18 cellular contexts compared by ENCODE assay signal in the genomic region with DNA sequence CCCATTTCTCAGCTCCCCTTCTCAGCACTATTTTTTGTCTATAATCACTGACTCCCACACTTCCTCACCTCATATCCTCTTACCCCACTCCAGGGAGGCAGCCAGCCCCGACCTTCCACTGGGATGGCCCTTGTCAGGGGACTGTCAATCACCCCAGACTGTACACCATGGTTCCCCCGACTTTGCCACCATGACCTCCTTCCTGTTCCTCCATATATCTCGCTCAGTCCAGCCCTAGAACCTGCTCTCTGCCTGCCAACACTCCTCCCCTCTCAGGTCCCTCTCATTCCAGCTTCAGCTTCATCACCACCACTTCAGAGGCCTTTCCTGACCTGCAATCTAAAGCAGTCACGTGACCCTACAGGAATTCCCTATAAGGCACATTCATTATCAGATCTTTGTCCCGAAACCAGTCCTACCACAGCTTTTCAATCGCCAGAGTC. TPM values are rescaled to one million over a fixed set of nuclear protein-coding genes. Genes with fewer than 3 reads are reported as not detected.
DNase-seq lines count a peak whose midpoint lies in the region; ATAC-seq, FAIRE-seq and TF ChIP-seq lines count a peak whose summit lies in the region.
"Had no signal": no experiment of that assay in that cellular context is flagged by ENCODE, and none has a peak within 500 bp of the region (broad histone marks: within the 10 kb centered on the region; RNA-seq: fewer than 3 reads in every experiment).

No MANE protein-coding gene starts in this region.

- H3K27me3 Mint-ChIP-seq in activated CD4-positive, alpha-beta T cell treated with anti-CD3 and anti-CD28 coated beads for 36 hours = no peaks in the 10 kb centered on the region
- H3K27me3 Mint-ChIP-seq in T-helper 17 cell (no peaks in the 10 kb centered on the region), nephron progenitor cell (ENCODE audit: low read depth, poor library complexity) (peaks cover 2% of the 10 kb centered on the region)
- H3K27me3 Mint-ChIP-seq: CD4-positive, alpha-beta T cell; natural killer cell treated with Interleukin-12 subunit alpha and Interleukin-12 subunit beta and Interleukin-15 and Interleukin-18, amount 100 ng/mL, for 72 hours had no signal

- no peak for ATAC-seq in activated CD4-positive, alpha-beta T cell treated with anti-CD3 and anti-CD28 coated beads for 36 hours
- ATAC-seq in T-helper 17 cell = no peak
- no peak for ATAC-seq in GM21737 (IDR thresholded peaks at IDR 0.05; ENCODE audit: unreplicated experiment)
- ATAC-seq: A549; natural killer cell treated with Interleukin-12 subunit alpha and Interleukin-12 subunit beta and Interleukin-15 and Interleukin-18, amount 100 ng/mL, for 72 hours had no signal

- no peak for DNase-seq in activated CD4-positive, alpha-beta T cell treated with anti-CD3 and anti-CD28 coated beads for 36 hours
- no peak for DNase-seq in activated CD4-positive, alpha-beta T cell treated with anti-CD3 and anti-CD28 coated beads, Interleukin-2, amount 50 U/mL, for 1 hour
- DNase-seq in T-helper 17 cell = no peak
- DNase-seq in nephron progenitor cell = no peak
- DNase-seq in urothelium cell line (ENCODE audit: low spot score) = no peak
- DNase-seq: CD4-positive, alpha-beta T cell; central memory CD4-positive, alpha-beta T cell; foreskin melanocyte; NCI-H1092; NCI-H2107; PC-9 had no signal

- no peak for TF ChIP-seq CTCF in nephron progenitor cell (IDR thresholded peaks at IDR 0.05)

- H3K36me3 Mint-ChIP-seq in activated CD4-positive, alpha-beta T cell treated with anti-CD3 and anti-CD28 coated beads for 36 hours (ENCODE audit: low read depth) = peaks cover 39% of the 10 kb centered on the region
- H3K36me3 Mint-ChIP-seq in T-helper 17 cell (ENCODE audit: low read depth) (peaks cover 6% of the 10 kb centered on the region), nephron progenitor cell (ENCODE audit: low read depth) (peaks cover 52% of the 10 kb centered on the region)

- no peak for FAIRE-seq in urothelium cell line (lab: Jason Lieb, UNC)
- FAIRE-seq: A549, endometrium had no signal

- H3K9me3 Mint-ChIP-seq in activated CD4-positive, alpha-beta T cell treated with anti-CD3 and anti-CD28 coated beads for 36 hours (ENCODE audit: low read depth) = no peaks in the 10 kb centered on the region
- peaks cover 13% of the 10 kb centered on the region for H3K9me3 Mint-ChIP-seq in nephron progenitor cell
- H3K9me3 Mint-ChIP-seq: CD4-positive, alpha-beta T cell; natural killer cell treated with Interleukin-12 subunit alpha and Interleukin-12 subunit beta and Interleukin-15 and Interleukin-18, amount 100 ng/mL, for 72 hours had no signal

- no peak overlapping the region for H3K4me3 Mint-ChIP-seq in activated CD4-positive, alpha-beta T cell treated with anti-CD3 and anti-CD28 coated beads for 36 hours
- H3K4me3 Mint-ChIP-seq in T-helper 17 cell (peak overlapping the region; percentile 78), nephron progenitor cell (no peak overlapping the region)
- H3K4me3 Mint-ChIP-seq: CD4-positive, alpha-beta T cell; natural killer cell treated with Interleukin-12 subunit alpha and Interleukin-12 subunit beta and Interleukin-15 and Interleukin-18, amount 100 ng/mL, for 72 hours had no signal

- no peaks in the 10 kb centered on the region for H3K4me1 Mint-ChIP-seq in activated CD4-positive, alpha-beta T cell treated with anti-CD3 and anti-CD28 coated beads for 36 hours
- H3K4me1 Mint-ChIP-seq in T-helper 17 cell (peaks cover 12% of the 10 kb centered on the region), nephron progenitor cell (peaks cover 18% of the 10 kb centered on the region)

- CTCF ChIA-PET in activated CD4-positive, alpha-beta T cell treated with anti-CD3 and anti-CD28 coated beads for 36 hours (lab: Charles Lee) = interaction anchor here (1.0 to 3.6 kb wide), 3 partner anchors 11 to 112 kb away, joined by 3 to 74 read pairs (median 7); no protein-coding TSS in a partner anchor

- H3K9me3 ChIP-seq in T-helper 17 cell (ENCODE audit: control insufficient read depth, low read length, poor library complexity, severe bottlenecking) = no peaks in the 10 kb centered on the region
- H3K9me3 ChIP-seq: A549 had no signal

- POLR2A ChIA-PET in activated CD4-positive, alpha-beta T cell treated with anti-CD3 and anti-CD28 coated beads for 36 hours (lab: Charles Lee) = interaction anchor here (0.6 to 1.5 kb wide), 2 partner anchors 15 to 305 kb away, joined by 3 to 4 read pairs; no protein-coding TSS in a partner anchor

- intact Hi-C loops in activated CD4-positive, alpha-beta T cell treated with anti-CD3 and anti-CD28 coated beads for 36 hours (cut with DNase I, micrococcal nuclease) = no loop called here

- H3K27ac Mint-ChIP-seq in activated CD4-positive, alpha-beta T cell treated with anti-CD3 and anti-CD28 coated beads for 36 hours = peak overlapping the region; percentile 3
- H3K27ac Mint-ChIP-seq in T-helper 17 cell = peak overlapping the region; percentile 67
- H3K27ac Mint-ChIP-seq in nephron progenitor cell = peak overlapping the region; percentile 83
- H3K27ac Mint-ChIP-seq: CD4-positive, alpha-beta T cell; natural killer cell treated with Interleukin-12 subunit alpha and Interleukin-12 subunit beta and Interleukin-15 and Interleukin-18, amount 100 ng/mL, for 72 hours had no signal

RNA-seq across cellular contexts. Expression of a gene that starts 16.5 kb away (rescaled TPM):
- total RNA-seq in activated CD4-positive, alpha-beta T cell treated with anti-CD3 and anti-CD28 coated beads for 36 hours = 100 to 1,000 TPM; 148 to 197 TPM
- total RNA-seq in T-helper 17 cell = 10 to 100 TPM; 66.7 to 87.5 TPM

RNA-seq across cellular contexts. Expression of a gene that starts 22.5 kb away (rescaled TPM):
- total RNA-seq in activated CD4-positive, alpha-beta T cell treated with anti-CD3 and anti-CD28 coated beads for 36 hours = not detected
- not detected for total RNA-seq in T-helper 17 cell
- total RNA-seq: lung; natural killer cell treated with Interleukin-12 subunit alpha and Interleukin-12 subunit beta and Interleukin-15 and Interleukin-18, amount 100 ng/mL, for 72 hours; PC-9; renal cortical epithelial cell; temporal lobe had no signal

RNA-seq across cellular contexts. Expression of a gene that starts 24.1 kb away (rescaled TPM):
- 10 to 100 TPM; 80.3 to 89.1 TPM for total RNA-seq in activated CD4-positive, alpha-beta T cell treated with anti-CD3 and anti-CD28 coated beads for 36 hours
- 10 to 100 TPM; 42.8 to 52.7 TPM for total RNA-seq in T-helper 17 cell

RNA-seq across cellular contexts. Expression of a gene that starts 34.1 kb away (rescaled TPM):
- under 1 TPM; 0.11 to 0.18 TPM for total RNA-seq in activated CD4-positive, alpha-beta T cell treated with anti-CD3 and anti-CD28 coated beads for 36 hours
- 1 to 10 TPM in 1 of 2 donors, under 1 TPM in 1; 0.52 to 1.8 TPM for total RNA-seq in T-helper 17 cell
- total RNA-seq: PC-9, renal cortical epithelial cell had no signal

RNA-seq across cellular contexts. Expression of a gene that starts 34.4 kb away (rescaled TPM):
- total RNA-seq in activated CD4-positive, alpha-beta T cell treated with anti-CD3 and anti-CD28 coated beads for 36 hours = 1 to 10 TPM; 1.9 to 2.0 TPM
- total RNA-seq in T-helper 17 cell = not detected
- total RNA-seq: CD4-positive, alpha-beta T cell had no signal

Comparison
In these comparisons a context has a peak if more than half of its experiments do, and no peak if none do; other contexts are left out.
1. H3K27ac Mint-ChIP-seq: peak in every context shown above with its lines; median percentile 83 in nephron progenitor cell; 67 in T-helper 17 cell; 3 in activated CD4-positive, alpha-beta T cell treated with anti-CD3 and anti-CD28 coated beads for 36 hours.